Comparison of ENCODE assay signal across 24 cellular contexts in the genomic region with DNA sequence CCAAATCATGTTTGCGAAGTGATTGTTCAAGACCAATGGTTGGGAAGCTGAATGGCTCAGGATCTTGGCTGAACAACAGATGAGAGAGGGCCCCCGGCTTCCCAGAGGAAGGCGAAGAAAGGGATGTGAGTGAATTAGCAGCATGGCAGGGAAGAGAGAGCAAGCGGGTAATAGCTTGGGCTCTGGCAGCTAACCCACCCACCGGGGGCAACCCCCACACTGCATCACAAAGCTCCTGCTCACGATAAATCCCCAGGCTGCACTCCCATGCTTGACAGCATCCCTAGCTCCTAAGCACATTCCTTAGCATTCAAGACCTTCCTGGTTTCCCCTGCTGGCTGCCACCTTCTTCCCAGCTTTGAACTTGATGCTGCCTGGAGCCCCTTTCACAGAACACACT. TPM values are rescaled to one million over a fixed set of nuclear protein-coding genes. Genes with fewer than 3 reads are reported as not detected.
"Had no signal": no experiment of that assay in that cellular context is flagged by ENCODE, and none has a peak within 500 bp of the region (broad histone marks: within the 10 kb centered on the region; RNA-seq: fewer than 3 reads in every experiment).

No MANE protein-coding gene starts in this region.

- H3K4me3 Mint-ChIP-seq: activated CD8-positive, alpha-beta memory T cell treated with anti-CD3 and anti-CD28 coated beads, Interleukin-2, amount 10 ng/mL, durations not matched to agents 7 days and 5 days; activated CD8-positive, alpha-beta T cell treated with anti-CD3 and anti-CD28 coated beads, Interleukin-2, amount 10 ng/mL, durations not matched to agents 7 days and 5 days; activated naive CD4-positive, alpha-beta T cell treated with anti-CD3 and anti-CD28 coated beads for 36 hours; activated naive CD8-positive, alpha-beta T cell treated with anti-CD3 and anti-CD28 coated beads for 36 hours; activated T-cell treated with anti-CD3 and anti-CD28 coated beads, Interleukin-2, amount 50 U/mL, for 4 hours had no signal

- DNase-seq: activated CD4-positive, alpha-beta T cell treated with anti-CD3 and anti-CD28 coated beads for 48 hours; activated CD4-positive, alpha-beta T cell treated with anti-CD3 and anti-CD28 coated beads, Interleukin-2, amount 50 U/mL, for 4 hours; activated CD4-positive, CD25-positive, alpha-beta regulatory T cell treated with anti-CD3 and anti-CD28 coated beads, Interleukin-2, amount 50 U/mL, for 72 hours; activated CD8-positive, alpha-beta memory T cell treated with anti-CD3 and anti-CD28 coated beads, Interleukin-2, amount 10 ng/mL, durations not matched to agents 7 days and 5 days; activated CD8-positive, alpha-beta T cell treated with anti-CD3 and anti-CD28 coated beads, Interleukin-2, amount 10 ng/mL, durations not matched to agents 7 days and 5 days; activated gamma-delta T cell; activated naive CD4-positive, alpha-beta T cell treated with anti-CD3 and anti-CD28 coated beads for 36 hours; activated naive CD8-positive, alpha-beta T cell treated with anti-CD3 and anti-CD28 coated beads for 36 hours; activated T-cell treated with anti-CD3 and anti-CD28 coated beads, Interleukin-2, amount 50 U/mL, for 4 hours; MG63; MV-4-11; NCI-H1092 treated with DMSO at 0.1 percent for 48 hours; NCI-H1436; NCI-H1694 treated with DMSO at 0.1 percent for 48 hours; NCI-H2029 treated with DMSO at 0.1 percent for 48 hours; NCI-H510A treated with DMSO at 0.1 percent for 48 hours; NCI-H69; NK-92 treated with Interleukin-12 subunit alpha and Interleukin-12 subunit beta, amount 100 ng/mL, for 24 hours; Peyer's patch; SHP77; SW 1271 had no signal

- H3K4me1 ChIP-seq: SJSA1 had no signal

- H3K27me3 ChIP-seq: MG63, Peyer's patch, SJSA1 had no signal

- H3K36me3 ChIP-seq: MG63, Peyer's patch, SJSA1 had no signal

- ATAC-seq: activated CD8-positive, alpha-beta memory T cell treated with anti-CD3 and anti-CD28 coated beads, Interleukin-2, amount 10 ng/mL, durations not matched to agents 7 days and 5 days; activated CD8-positive, alpha-beta T cell treated with anti-CD3 and anti-CD28 coated beads, Interleukin-2, amount 10 ng/mL, durations not matched to agents 7 days and 5 days; activated T-cell treated with anti-CD3 and anti-CD28 coated beads, Interleukin-2, amount 50 U/mL, for 4 hours; SK-N-SH treated with all-trans-retinoic acid at 6 μM for 48 hours had no signal

- H3K27me3 Mint-ChIP-seq: activated CD8-positive, alpha-beta memory T cell treated with anti-CD3 and anti-CD28 coated beads, Interleukin-2, amount 10 ng/mL, durations not matched to agents 7 days and 5 days had no signal

- H3K4me3 ChIP-seq: MG63, Peyer's patch, SJSA1 had no signal

- H3K27ac Mint-ChIP-seq: activated CD8-positive, alpha-beta memory T cell treated with anti-CD3 and anti-CD28 coated beads, Interleukin-2, amount 10 ng/mL, durations not matched to agents 7 days and 5 days; activated CD8-positive, alpha-beta T cell treated with anti-CD3 and anti-CD28 coated beads, Interleukin-2, amount 10 ng/mL, durations not matched to agents 7 days and 5 days; activated naive CD4-positive, alpha-beta T cell treated with anti-CD3 and anti-CD28 coated beads for 36 hours; activated naive CD8-positive, alpha-beta T cell treated with anti-CD3 and anti-CD28 coated beads for 36 hours had no signal

- H3K36me3 Mint-ChIP-seq: activated CD8-positive, alpha-beta memory T cell treated with anti-CD3 and anti-CD28 coated beads, Interleukin-2, amount 10 ng/mL, durations not matched to agents 7 days and 5 days; activated naive CD8-positive, alpha-beta T cell treated with anti-CD3 and anti-CD28 coated beads for 36 hours had no signal

- H3K9me3 Mint-ChIP-seq: activated naive CD4-positive, alpha-beta T cell treated with anti-CD3 and anti-CD28 coated beads for 36 hours; activated naive CD8-positive, alpha-beta T cell treated with anti-CD3 and anti-CD28 coated beads for 36 hours; activated T-cell treated with anti-CD3 and anti-CD28 coated beads, Interleukin-2, amount 50 U/mL, for 4 hours had no signal

- H3K9me3 ChIP-seq: MG63, Peyer's patch, SJSA1 had no signal

- H3K4me1 Mint-ChIP-seq: activated CD8-positive, alpha-beta memory T cell treated with anti-CD3 and anti-CD28 coated beads, Interleukin-2, amount 10 ng/mL, durations not matched to agents 7 days and 5 days; activated naive CD8-positive, alpha-beta T cell treated with anti-CD3 and anti-CD28 coated beads for 36 hours had no signal

- H3K27ac ChIP-seq: Peyer's patch, SJSA1 had no signal

RNA-seq across cellular contexts. Expression of gene EMP2, which starts 26.2 kb away (rescaled TPM):
- total RNA-seq: activated CD8-positive, alpha-beta memory T cell treated with anti-CD3 and anti-CD28 coated beads, Interleukin-2, amount 10 ng/mL, durations not matched to agents 7 days and 5 days; activated CD8-positive, alpha-beta T cell treated with anti-CD3 and anti-CD28 coated beads, Interleukin-2, amount 10 ng/mL, durations not matched to agents 7 days and 5 days; activated naive CD4-positive, alpha-beta T cell treated with anti-CD3 and anti-CD28 coated beads for 36 hours; activated naive CD8-positive, alpha-beta T cell treated with anti-CD3 and anti-CD28 coated beads for 36 hours; T-helper 1 cell treated with Interleukin-12 subunit alpha and Interleukin-12 subunit beta and Interleukin-4 antibody, amounts not matched to agents 30 ng/mL and 1 ng/mL, for 36 hours had no signal
